Comparison of ENCODE assay signal across 12 cellular contexts in genomic region chr2:96642564-96643350, GRCh38. TPM values are rescaled to one million over a fixed set of nuclear protein-coding genes. Genes with fewer than 3 reads are reported as not detected.
A peak's percentile ranks its signal among the peaks of the same experiment; 100 is the strongest.
DNase-seq lines count a peak whose midpoint lies in the region; ATAC-seq and TF ChIP-seq lines count a peak whose summit lies in the region.
"Had no signal": no experiment of that assay in that cellular context is flagged by ENCODE, and none has a peak within 500 bp of the region (broad histone marks: within the 10 kb centered on the region; RNA-seq: fewer than 3 reads in every experiment).

Gene FER1L5, plus strand, starts transcription at chr2:96642764. Its CDS starts 73 bp downstream, at chr2:96642837.

- H3K27me3 ChIP-seq in liver (ENCODE audit: control insufficient read depth in 4 of 4, insufficient read depth in 4 of 4, low read length in 3 of 4) (no peaks in the 10 kb centered on the region), uterus (peaks cover 0 to 3% of the 10 kb centered on the region in 2 donors)
- H3K27me3 ChIP-seq: adrenal gland had no signal

- no peaks in the 10 kb centered on the region for H3K36me3 ChIP-seq in liver (ENCODE audit: control insufficient read depth in 4 of 4, insufficient read depth in 3 of 4, low read depth in 1 of 4, low read length in 3 of 4)
- no peaks in the 10 kb centered on the region for H3K36me3 ChIP-seq in uterus
- H3K36me3 ChIP-seq: adrenal gland had no signal

- ATAC-seq in left cardiac atrium (peak in 1 of 2 donors; percentile 10), HG02970 (IDR thresholded peaks at IDR 0.05; ENCODE audit: low FRiP score, unreplicated experiment) (no peak)
- ATAC-seq in activated CD4-positive, alpha-beta T cell treated with anti-CD3 and anti-CD28 coated beads for 36 hours: no peak
- ATAC-seq in activated T-cell treated with anti-CD3 and anti-CD28 coated beads, Interleukin-2, amount 50 U/mL, for 4 hours: no peak

- TF ChIP-seq RAD21 in liver (IDR thresholded peaks at IDR 0.05): no peak

- no peak within 1 kb of the TSS for H3K9ac ChIP-seq in liver (ENCODE audit: low read depth in 1 of 2, low read length in 2 of 2)

- H3K36me3 Mint-ChIP-seq in activated CD4-positive, alpha-beta T cell treated with anti-CD3 and anti-CD28 coated beads for 36 hours (ENCODE audit: low read depth): no peaks in the 10 kb centered on the region
- H3K36me3 Mint-ChIP-seq in activated T-cell treated with anti-CD3 and anti-CD28 coated beads, Interleukin-2, amount 50 U/mL, for 4 hours (ENCODE audit: insufficient read depth): no peaks in the 10 kb centered on the region

- no peak within 1 kb of the TSS for H3K27ac Mint-ChIP-seq in activated CD4-positive, alpha-beta T cell treated with anti-CD3 and anti-CD28 coated beads for 36 hours

- H3K9me3 ChIP-seq in liver (ENCODE audit: control insufficient read depth in 4 of 4, low read length in 3 of 4) (no peaks in the 10 kb centered on the region), uterus (no peaks in the 10 kb centered on the region)
- H3K9me3 ChIP-seq: adrenal gland had no signal

- CTCF ChIA-PET in activated CD4-positive, alpha-beta T cell treated with anti-CD3 and anti-CD28 coated beads for 36 hours (lab: Charles Lee): interaction anchor here (0.9 kb wide), 1 partner anchor 114 kb away, joined by 4 read pairs; no protein-coding TSS in a partner anchor

- DNase-seq in left cardiac atrium (peak; percentile 38), cardiac septum (ENCODE audit: low spot score) (no peak), cerebellum (ENCODE audit: low spot score) (peak; percentile 92), uterus (peak; percentile 37 to 52)
- DNase-seq in activated CD4-positive, alpha-beta T cell treated with anti-CD3 and anti-CD28 coated beads for 36 hours: no peak
- DNase-seq in activated T-cell treated with anti-CD3 and anti-CD28 coated beads, Interleukin-2, amount 50 U/mL, for 4 hours: no peak
- DNase-seq: DND-41; SHP77 treated with DMSO at 0.1 percent for 48 hours; stimulated activated CD4-positive, alpha-beta T cell treated with anti-CD3 and anti-CD28 coated beads, Interleukin-4, amount 100 ng/mL, for 4 hours had no signal

- no peaks in the 10 kb centered on the region for H3K4me1 Mint-ChIP-seq in activated CD4-positive, alpha-beta T cell treated with anti-CD3 and anti-CD28 coated beads for 36 hours
- H3K4me1 Mint-ChIP-seq in activated T-cell treated with anti-CD3 and anti-CD28 coated beads, Interleukin-2, amount 50 U/mL, for 4 hours (ENCODE audit: low read depth): peaks cover 4% of the 10 kb centered on the region

- TF ChIP-seq POLR2A in uterus (IDR thresholded peaks at IDR 0.05): no peak

- no peaks in the 10 kb centered on the region for H3K27me3 Mint-ChIP-seq in activated CD4-positive, alpha-beta T cell treated with anti-CD3 and anti-CD28 coated beads for 36 hours
- H3K27me3 Mint-ChIP-seq in activated T-cell treated with anti-CD3 and anti-CD28 coated beads, Interleukin-2, amount 50 U/mL, for 4 hours (ENCODE audit: low read depth): peaks cover 7% of the 10 kb centered on the region

- TF ChIP-seq CTCF in liver (IDR thresholded peaks at IDR 0.05; ENCODE audit: low read depth, low read length, missing input control): no peak
- no peak for TF ChIP-seq CTCF in uterus (IDR thresholded peaks at IDR 0.05)

- WGBS in liver: 65% methylated on average over 10 of the region's 10 CpGs

- no peaks in the 10 kb centered on the region for H3K9me3 Mint-ChIP-seq in activated CD4-positive, alpha-beta T cell treated with anti-CD3 and anti-CD28 coated beads for 36 hours (ENCODE audit: low read depth)
- H3K9me3 Mint-ChIP-seq in activated T-cell treated with anti-CD3 and anti-CD28 coated beads, Interleukin-2, amount 50 U/mL, for 4 hours: no peaks in the 10 kb centered on the region

- peak within 1 kb of the TSS; percentile 23 to 50 for H3K27ac ChIP-seq in liver (ENCODE audit: low read depth in 1 of 2, low read length in 2 of 2)
- H3K27ac ChIP-seq in uterus: peak within 1 kb of the TSS; percentile 25 to 34

- H3K4me3 ChIP-seq in liver (ENCODE audit: low read depth in 1 of 3, low read length in 3 of 3) (no peak within 1 kb of the TSS), uterus (no peak within 1 kb of the TSS)

- POLR2A ChIA-PET in activated CD4-positive, alpha-beta T cell treated with anti-CD3 and anti-CD28 coated beads for 36 hours (lab: Charles Lee): no interaction called here

- H3K4me1 ChIP-seq in liver (ENCODE audit: control insufficient read depth in 4 of 4, insufficient read depth in 4 of 4, low read length in 3 of 4): peaks cover 0 to 8% (median 1%) of the 10 kb centered on the region in 4 donors
- no peaks in the 10 kb centered on the region for H3K4me1 ChIP-seq in uterus
- H3K4me1 ChIP-seq: adrenal gland had no signal

- no peak within 1 kb of the TSS for H3K4me3 Mint-ChIP-seq in activated CD4-positive, alpha-beta T cell treated with anti-CD3 and anti-CD28 coated beads for 36 hours
- H3K4me3 Mint-ChIP-seq in activated T-cell treated with anti-CD3 and anti-CD28 coated beads, Interleukin-2, amount 50 U/mL, for 4 hours: no peak within 1 kb of the TSS

- intact Hi-C loops in left cardiac atrium (cut with DNase I): no loop called here
- intact Hi-C loops in cardiac septum (cut with DNase I): no loop called here
- intact Hi-C loops in uterus (cut with DNase I; ENCODE audit: low total_unique reads): no loop called here
- intact Hi-C loops in activated CD4-positive, alpha-beta T cell treated with anti-CD3 and anti-CD28 coated beads for 36 hours (cut with DNase I, micrococcal nuclease): no loop called here

TF ChIP-seq in liver, 16 proteins besides CTCF, POLR2A, EP300 and RAD21:
- TF ChIP-seq REST (IDR thresholded peaks at IDR 0.05): no peak

RNA-seq across cellular contexts. Expression of gene FER1L5, which starts in this region (rescaled TPM):
- total RNA-seq in left cardiac atrium (under 1 TPM in 1 of 2 donors, not detected in 1; 0.06 TPM), cardiac septum (0.08 TPM), cerebellum (1.4 TPM), liver (under 1 TPM in 1 of 2 donors, not detected in 1; under 0.01 TPM), uterus (1 to 10 TPM in 1 of 4 donors, under 1 TPM in 1, not detected in 2; 0.40 to 1.6 TPM)
- polyA plus RNA-seq in liver: not detected
- not detected for total RNA-seq in activated CD4-positive, alpha-beta T cell treated with anti-CD3 and anti-CD28 coated beads for 36 hours
- total RNA-seq in activated T-cell treated with anti-CD3 and anti-CD28 coated beads, Interleukin-2, amount 50 U/mL, for 4 hours: not detected

Comparison
In these comparisons a context has a peak if more than half of its experiments do, and no peak if none do; other contexts are left out.
1. Peak in DNase-seq in left cardiac atrium; RNA of the gene not detected or under 1 TPM.
2. DNase-seq: peak in cerebellum (single experiment) and uterus (2 of 2); none in cardiac septum (single experiment), activated CD4-positive, alpha-beta T cell treated with anti-CD3 and anti-CD28 coated beads for 36 hours (single experiment) and activated T-cell treated with anti-CD3 and anti-CD28 coated beads, Interleukin-2, amount 50 U/mL, for 4 hours (single experiment).